ENCODE assay signal across 2 cellular contexts in the genomic region with DNA sequence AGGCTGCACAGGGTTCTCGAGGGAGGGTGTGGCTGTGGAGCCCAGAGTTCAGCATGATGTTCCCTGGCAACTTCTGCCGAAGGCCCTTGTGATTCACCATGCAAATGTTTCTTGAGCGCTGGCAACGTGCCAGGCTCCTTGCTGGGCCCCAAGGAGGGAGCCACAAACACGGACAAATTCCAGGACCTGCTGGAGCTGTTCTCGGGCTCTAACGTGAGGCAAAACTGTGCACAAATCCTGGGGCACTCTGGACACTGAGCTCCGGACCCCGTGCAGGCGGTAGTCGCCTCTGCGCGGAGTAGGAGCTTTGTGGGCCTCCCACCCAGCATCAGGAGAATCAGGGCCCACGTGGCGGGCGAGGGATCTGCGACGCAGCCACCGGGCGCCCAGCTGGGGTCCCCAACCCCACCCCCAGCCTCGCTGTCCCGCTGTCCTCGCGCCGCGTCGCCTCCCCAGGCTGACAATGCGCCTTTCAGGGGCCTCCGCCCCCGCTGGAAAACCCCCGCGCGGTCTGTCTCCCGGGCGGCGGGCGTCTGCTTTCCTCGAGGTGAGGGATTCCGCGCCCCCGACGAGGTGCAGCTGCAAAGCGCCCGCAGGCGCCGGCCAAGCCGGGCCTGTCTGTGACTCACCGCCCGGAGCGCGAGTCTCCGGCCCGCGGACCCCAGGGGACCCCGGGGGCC.
A peak's percentile ranks its signal among the peaks of the same experiment; 100 is the strongest.
TF ChIP-seq lines count a peak whose summit lies in the region.

No MANE protein-coding gene starts in this region.

TF ChIP-seq in HEK293, 187 proteins besides CTCF, POLR2A, EP300 and RAD21 (continued from another document and continues in another):
- TF ChIP-seq, protein P1, sequence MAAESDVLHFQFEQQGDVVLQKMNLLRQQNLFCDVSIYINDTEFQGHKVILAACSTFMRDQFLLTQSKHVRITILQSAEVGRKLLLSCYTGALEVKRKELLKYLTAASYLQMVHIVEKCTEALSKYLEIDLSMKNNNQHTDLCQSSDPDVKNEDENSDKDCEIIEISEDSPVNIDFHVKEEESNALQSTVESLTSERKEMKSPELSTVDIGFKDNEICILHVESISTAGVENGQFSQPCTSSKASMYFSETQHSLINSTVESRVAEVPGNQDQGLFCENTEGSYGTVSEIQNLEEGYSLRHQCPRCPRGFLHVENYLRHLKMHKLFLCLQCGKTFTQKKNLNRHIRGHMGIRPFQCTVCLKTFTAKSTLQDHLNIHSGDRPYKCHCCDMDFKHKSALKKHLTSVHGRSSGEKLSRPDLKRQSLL (tag by site-specific recombination; IDR thresholded peaks at IDR 0.05), result peak; percentile 89
- TF ChIP-seq ZNF530 (tag by site-specific recombination; IDR thresholded peaks at IDR 0.05; ENCODE audit: low read depth), result no peak
- TF ChIP-seq ZNF112 (tag by site-specific recombination; IDR thresholded peaks at IDR 0.05), result peak; percentile 64; the same call in 1 of the 2 replicates
- peak; percentile 96 for TF ChIP-seq ZNF600 (tag by site-specific recombination; IDR thresholded peaks at IDR 0.05)
- TF ChIP-seq ZFP37 (tag by site-specific recombination; IDR thresholded peaks at IDR 0.05), result peak; percentile 50; the same call in 1 of the 2 replicates
- TF ChIP-seq, protein P2, sequence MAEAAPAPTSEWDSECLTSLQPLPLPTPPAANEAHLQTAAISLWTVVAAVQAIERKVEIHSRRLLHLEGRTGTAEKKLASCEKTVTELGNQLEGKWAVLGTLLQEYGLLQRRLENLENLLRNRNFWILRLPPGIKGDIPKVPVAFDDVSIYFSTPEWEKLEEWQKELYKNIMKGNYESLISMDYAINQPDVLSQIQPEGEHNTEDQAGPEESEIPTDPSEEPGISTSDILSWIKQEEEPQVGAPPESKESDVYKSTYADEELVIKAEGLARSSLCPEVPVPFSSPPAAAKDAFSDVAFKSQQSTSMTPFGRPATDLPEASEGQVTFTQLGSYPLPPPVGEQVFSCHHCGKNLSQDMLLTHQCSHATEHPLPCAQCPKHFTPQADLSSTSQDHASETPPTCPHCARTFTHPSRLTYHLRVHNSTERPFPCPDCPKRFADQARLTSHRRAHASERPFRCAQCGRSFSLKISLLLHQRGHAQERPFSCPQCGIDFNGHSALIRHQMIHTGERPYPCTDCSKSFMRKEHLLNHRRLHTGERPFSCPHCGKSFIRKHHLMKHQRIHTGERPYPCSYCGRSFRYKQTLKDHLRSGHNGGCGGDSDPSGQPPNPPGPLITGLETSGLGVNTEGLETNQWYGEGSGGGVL (tag by site-specific recombination; IDR thresholded peaks at IDR 0.05), result peak; percentile 81
- TF ChIP-seq ZNF391 (tag by site-specific recombination; IDR thresholded peaks at IDR 0.05; ENCODE audit: borderline replicate concordance, low read depth), result no peak
- no peak for TF ChIP-seq ZNF558 (tag by site-specific recombination; IDR thresholded peaks at IDR 0.05)
- no peak; the same call in 1 of the 2 replicates for TF ChIP-seq WT1 (tag by site-specific recombination; IDR thresholded peaks at IDR 0.05)
- TF ChIP-seq, protein P3, sequence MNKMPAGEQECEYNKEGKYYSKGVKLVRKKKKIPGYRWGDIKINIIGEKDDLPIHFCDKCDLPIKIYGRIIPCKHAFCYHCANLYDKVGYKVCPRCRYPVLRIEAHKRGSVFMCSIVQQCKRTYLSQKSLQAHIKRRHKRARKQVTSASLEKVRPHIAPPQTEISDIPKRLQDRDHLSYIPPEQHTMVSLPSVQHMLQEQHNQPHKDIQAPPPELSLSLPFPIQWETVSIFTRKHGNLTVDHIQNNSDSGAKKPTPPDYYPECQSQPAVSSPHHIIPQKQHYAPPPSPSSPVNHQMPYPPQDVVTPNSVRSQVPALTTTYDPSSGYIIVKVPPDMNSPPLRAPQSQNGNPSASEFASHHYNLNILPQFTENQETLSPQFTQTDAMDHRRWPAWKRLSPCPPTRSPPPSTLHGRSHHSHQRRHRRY (tag by site-specific recombination; IDR thresholded peaks at IDR 0.05), result no peak
- TF ChIP-seq ZNF654 (tag by site-specific recombination; IDR thresholded peaks at IDR 0.05; ENCODE audit: low read depth), result no peak
- TF ChIP-seq ZNF585B (tag by site-specific recombination; IDR thresholded peaks at IDR 0.05), result no peak
- TF ChIP-seq, protein P4, sequence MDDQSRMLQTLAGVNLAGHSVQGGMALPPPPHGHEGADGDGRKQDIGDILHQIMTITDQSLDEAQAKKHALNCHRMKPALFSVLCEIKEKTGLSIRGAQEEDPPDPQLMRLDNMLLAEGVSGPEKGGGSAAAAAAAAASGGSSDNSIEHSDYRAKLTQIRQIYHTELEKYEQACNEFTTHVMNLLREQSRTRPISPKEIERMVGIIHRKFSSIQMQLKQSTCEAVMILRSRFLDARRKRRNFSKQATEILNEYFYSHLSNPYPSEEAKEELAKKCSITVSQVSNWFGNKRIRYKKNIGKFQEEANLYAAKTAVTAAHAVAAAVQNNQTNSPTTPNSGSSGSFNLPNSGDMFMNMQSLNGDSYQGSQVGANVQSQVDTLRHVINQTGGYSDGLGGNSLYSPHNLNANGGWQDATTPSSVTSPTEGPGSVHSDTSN (CRISPR knock-in tag; IDR thresholded peaks at IDR 0.05), result no peak; the same call in 1 of the 2 replicates
- TF ChIP-seq ZNF660 (tag by site-specific recombination; IDR thresholded peaks at IDR 0.05), result peak; percentile 98
- no peak for TF ChIP-seq TCF7L2 (IDR thresholded peaks at IDR 0.05; ENCODE audit: borderline replicate concordance, low read depth, low read length)
- TF ChIP-seq ZNF707 (tag by site-specific recombination; IDR thresholded peaks at IDR 0.05), result no peak
- peak; percentile 96 for TF ChIP-seq ZBTB17 (tag by site-specific recombination; IDR thresholded peaks at IDR 0.05)
- TF ChIP-seq ZNF664 (tag by site-specific recombination; IDR thresholded peaks at IDR 0.05), result no peak
- TF ChIP-seq, protein P5, sequence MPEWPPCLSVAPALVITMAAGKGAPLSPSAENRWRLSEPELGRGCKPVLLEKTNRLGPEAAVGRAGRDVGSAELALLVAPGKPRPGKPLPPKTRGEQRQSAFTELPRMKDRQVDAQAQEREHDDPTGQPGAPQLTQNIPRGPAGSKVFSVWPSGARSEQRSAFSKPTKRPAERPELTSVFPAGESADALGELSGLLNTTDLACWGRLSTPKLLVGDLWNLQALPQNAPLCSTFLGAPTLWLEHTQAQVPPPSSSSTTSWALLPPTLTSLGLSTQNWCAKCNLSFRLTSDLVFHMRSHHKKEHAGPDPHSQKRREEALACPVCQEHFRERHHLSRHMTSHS (tag by site-specific recombination; IDR thresholded peaks at IDR 0.05), result no peak
- TF ChIP-seq, protein P6, sequence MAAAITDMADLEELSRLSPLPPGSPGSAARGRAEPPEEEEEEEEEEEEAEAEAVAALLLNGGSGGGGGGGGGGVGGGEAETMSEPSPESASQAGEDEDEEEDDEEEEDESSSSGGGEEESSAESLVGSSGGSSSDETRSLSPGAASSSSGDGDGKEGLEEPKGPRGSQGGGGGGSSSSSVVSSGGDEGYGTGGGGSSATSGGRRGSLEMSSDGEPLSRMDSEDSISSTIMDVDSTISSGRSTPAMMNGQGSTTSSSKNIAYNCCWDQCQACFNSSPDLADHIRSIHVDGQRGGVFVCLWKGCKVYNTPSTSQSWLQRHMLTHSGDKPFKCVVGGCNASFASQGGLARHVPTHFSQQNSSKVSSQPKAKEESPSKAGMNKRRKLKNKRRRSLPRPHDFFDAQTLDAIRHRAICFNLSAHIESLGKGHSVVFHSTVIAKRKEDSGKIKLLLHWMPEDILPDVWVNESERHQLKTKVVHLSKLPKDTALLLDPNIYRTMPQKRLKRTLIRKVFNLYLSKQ (tag by site-specific recombination; IDR thresholded peaks at IDR 0.05; ENCODE audit: borderline replicate concordance), result no peak
- no peak for TF ChIP-seq KLF1 (tag by site-specific recombination; IDR thresholded peaks at IDR 0.05)
- 0 out of 2 replicates have a peak, but pooled peaks have one; percentile 12 for TF ChIP-seq ZNF549 (tag by site-specific recombination; IDR thresholded peaks at IDR 0.05)
- no peak for TF ChIP-seq ZNF175 (tag by site-specific recombination; IDR thresholded peaks at IDR 0.05)

TF ChIP-seq in SK-N-SH treated with all-trans-retinoic acid at 6 μM for 48 hours, 23 proteins besides CTCF, POLR2A, EP300 and RAD21 (continued from another document):
- no peak for TF ChIP-seq BACH2 (CRISPR knock-in tag; IDR thresholded peaks at IDR 0.05; ENCODE audit: borderline replicate concordance)
- TF ChIP-seq SNAI2 (CRISPR knock-in tag; IDR thresholded peaks at IDR 0.05), result no peak
- no peak for TF ChIP-seq ESRRG (CRISPR knock-in tag; IDR thresholded peaks at IDR 0.05)
- no peak for TF ChIP-seq CSDC2 (CRISPR knock-in tag; IDR thresholded peaks at IDR 0.05)
- TF ChIP-seq ZNF8 (CRISPR knock-in tag; IDR thresholded peaks at IDR 0.05), result no peak
